11 cellular contexts compared by ENCODE assay signal in the genomic region with DNA sequence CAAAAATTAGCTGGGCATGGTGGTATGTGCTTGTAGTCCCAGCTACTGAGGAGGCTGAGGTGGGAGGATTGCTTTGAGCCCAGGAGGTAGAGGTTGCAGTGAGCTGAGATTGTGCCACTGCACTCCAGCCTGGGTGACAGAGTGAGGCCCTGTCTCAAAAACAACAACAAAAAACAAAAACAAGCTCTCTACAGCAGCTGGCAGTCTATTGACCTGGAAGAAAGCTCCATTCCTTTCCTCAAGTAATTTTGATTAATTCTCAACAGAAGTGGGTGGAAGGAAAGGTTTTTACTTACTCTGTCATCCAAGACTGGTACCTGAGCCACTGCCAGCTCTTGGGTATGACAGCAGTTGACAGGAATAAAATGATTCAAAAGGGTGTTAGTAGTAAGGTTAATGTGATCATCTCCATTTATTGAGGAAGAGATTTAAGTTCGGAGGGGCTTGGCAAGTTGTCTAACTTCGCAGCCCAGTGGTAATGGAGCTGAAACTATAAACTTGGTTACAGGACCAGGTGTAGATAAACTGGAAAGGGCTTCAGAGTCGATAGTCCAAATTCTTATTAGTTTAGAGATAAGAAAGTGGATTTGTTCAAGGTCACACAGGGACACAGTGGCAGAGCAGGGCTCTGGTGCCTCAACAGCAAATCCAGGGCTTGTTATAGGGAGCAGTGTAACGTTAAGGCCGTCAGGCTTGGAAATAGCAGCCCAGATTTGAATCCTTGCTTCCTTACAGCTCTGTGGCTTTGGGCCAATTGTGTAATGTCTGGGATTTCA. TPM values are rescaled to one million over a fixed set of nuclear protein-coding genes. Genes with fewer than 3 reads are reported as not detected.
A peak's percentile ranks its signal among the peaks of the same experiment; 100 is the strongest.
DNase-seq lines count a peak whose midpoint lies in the region; ATAC-seq, FAIRE-seq and TF ChIP-seq lines count a peak whose summit lies in the region.
"Had no signal": no experiment of that assay in that cellular context is flagged by ENCODE, and none has a peak within 500 bp of the region (broad histone marks: within the 10 kb centered on the region; RNA-seq: fewer than 3 reads in every experiment).

No MANE protein-coding gene starts in this region.

- no peak for FAIRE-seq in keratinocyte (lab: Jason Lieb, UNC)
- FAIRE-seq: urothelium cell line had no signal

- H3K9me3 ChIP-seq in keratinocyte (ENCODE audit: control insufficient read depth, low read depth, low read length) (no peaks in the 10 kb centered on the region), stomach smooth muscle (ENCODE audit: control insufficient read depth in 2 of 2, low read length in 2 of 2) (no peaks in the 10 kb centered on the region)

- H3K27ac ChIP-seq in keratinocyte (ENCODE audit: control insufficient read depth, insufficient read depth, low read length) (peak overlapping the region; percentile 51), stomach smooth muscle (ENCODE audit: low read length) (peak overlapping the region; percentile 3)

- peaks cover 2% of the 10 kb centered on the region for H3K9me1 ChIP-seq in keratinocyte (ENCODE audit: control insufficient read depth, extremely low read depth, insufficient read depth, low read length)

- dilution Hi-C loops in keratinocyte (cut with MboI; ENCODE audit: extremely low pct_ligation_motif_present, low sequenced_read_pairs): no loop called here

- ATAC-seq in activated T-cell treated with anti-CD3 and anti-CD28 coated beads, Interleukin-2, amount 50 U/mL, for 4 hours: no peak
- ATAC-seq in activated CD8-positive, alpha-beta T cell treated with anti-CD3 and anti-CD28 coated beads for 36 hours: no peak
- no peak for ATAC-seq in HG03439 (IDR thresholded peaks at IDR 0.05; ENCODE audit: unreplicated experiment)

- H3K4me3 Mint-ChIP-seq in activated T-cell treated with anti-CD3 and anti-CD28 coated beads, Interleukin-2, amount 50 U/mL, for 24 hours: no peak overlapping the region
- no peak overlapping the region for H3K4me3 Mint-ChIP-seq in activated T-cell treated with anti-CD3 and anti-CD28 coated beads, Interleukin-2, amount 50 U/mL, for 4 hours
- H3K4me3 Mint-ChIP-seq in activated CD8-positive, alpha-beta T cell treated with anti-CD3 and anti-CD28 coated beads for 36 hours: no peak overlapping the region

- no peak overlapping the region for H3K4me2 ChIP-seq in keratinocyte (ENCODE audit: control insufficient read depth, extremely low read depth, insufficient read depth, low read depth, low read length)

- H3K27me3 Mint-ChIP-seq in activated T-cell treated with anti-CD3 and anti-CD28 coated beads, Interleukin-2, amount 50 U/mL, for 24 hours: no peaks in the 10 kb centered on the region
- no peaks in the 10 kb centered on the region for H3K27me3 Mint-ChIP-seq in activated T-cell treated with anti-CD3 and anti-CD28 coated beads, Interleukin-2, amount 50 U/mL, for 4 hours (ENCODE audit: low read depth)
- H3K27me3 Mint-ChIP-seq in activated CD8-positive, alpha-beta T cell treated with anti-CD3 and anti-CD28 coated beads for 36 hours: no peaks in the 10 kb centered on the region

- peaks cover 99% of the 10 kb centered on the region for H3K36me3 Mint-ChIP-seq in activated T-cell treated with anti-CD3 and anti-CD28 coated beads, Interleukin-2, amount 50 U/mL, for 24 hours (ENCODE audit: low read depth)
- peaks cover 70% of the 10 kb centered on the region for H3K36me3 Mint-ChIP-seq in activated T-cell treated with anti-CD3 and anti-CD28 coated beads, Interleukin-2, amount 50 U/mL, for 4 hours (ENCODE audit: insufficient read depth)
- H3K36me3 Mint-ChIP-seq in activated CD8-positive, alpha-beta T cell treated with anti-CD3 and anti-CD28 coated beads for 36 hours (ENCODE audit: low read depth): peaks cover 82% of the 10 kb centered on the region

- H3K9ac ChIP-seq in keratinocyte (ENCODE audit: control insufficient read depth, extremely low read depth, insufficient read depth, low read length) (no peak overlapping the region), stomach smooth muscle (ENCODE audit: low read length in 2 of 2) (no peak overlapping the region)

- POLR2A ChIA-PET in activated CD8-positive, alpha-beta T cell treated with anti-CD3 and anti-CD28 coated beads for 36 hours (lab: Charles Lee): interaction anchor here (0.6 to 6.5 kb wide), 10 partner anchors 10 to 576 kb away, joined by 3 to 139 read pairs (median 4); a partner anchor contains a TSS

- peak; percentile 25 for DNase-seq in activated T-cell treated with anti-CD3 and anti-CD28 coated beads, Interleukin-2, amount 50 U/mL, for 24 hours
- no peak for DNase-seq in activated T-cell treated with anti-CD3 and anti-CD28 coated beads, Interleukin-2, amount 50 U/mL, for 4 hours
- no peak for DNase-seq in activated CD8-positive, alpha-beta T cell treated with anti-CD3 and anti-CD28 coated beads for 36 hours
- DNase-seq in keratinocyte (ENCODE audit: low read depth, low spot score): no peak
- no peak for DNase-seq in LoVo (ENCODE audit: low spot score)
- no peak for DNase-seq in effector CD4-positive, alpha-beta T cell
- DNase-seq: C1 segment of cervical spinal cord, Karpas-422 had no signal

- H3K27ac Mint-ChIP-seq in activated T-cell treated with anti-CD3 and anti-CD28 coated beads, Interleukin-2, amount 50 U/mL, for 24 hours: peak overlapping the region; percentile 86
- H3K27ac Mint-ChIP-seq in activated CD8-positive, alpha-beta T cell treated with anti-CD3 and anti-CD28 coated beads for 36 hours: peak overlapping the region; percentile 75

- H3K9me3 Mint-ChIP-seq in activated T-cell treated with anti-CD3 and anti-CD28 coated beads, Interleukin-2, amount 50 U/mL, for 24 hours: no peaks in the 10 kb centered on the region
- H3K9me3 Mint-ChIP-seq in activated T-cell treated with anti-CD3 and anti-CD28 coated beads, Interleukin-2, amount 50 U/mL, for 4 hours: no peaks in the 10 kb centered on the region
- no peaks in the 10 kb centered on the region for H3K9me3 Mint-ChIP-seq in activated CD8-positive, alpha-beta T cell treated with anti-CD3 and anti-CD28 coated beads for 36 hours

- peaks cover 33% of the 10 kb centered on the region for H3K4me1 ChIP-seq in keratinocyte (ENCODE audit: control insufficient read depth, extremely low read depth, insufficient read depth, low read length)
- H3K4me1 ChIP-seq in stomach smooth muscle (ENCODE audit: control insufficient read depth, insufficient read depth, low read length): peaks cover 26% of the 10 kb centered on the region

- CTCF ChIA-PET in activated CD8-positive, alpha-beta T cell treated with anti-CD3 and anti-CD28 coated beads for 36 hours (lab: Charles Lee): interaction anchor here (0.7 to 5.4 kb wide), 8 partner anchors 11 to 186 kb away, joined by 3 to 26 read pairs (median 4); no protein-coding TSS in a partner anchor

- no peak overlapping the region for H2AFZ ChIP-seq in keratinocyte (ENCODE audit: control insufficient read depth, low read length)

- H3K36me3 ChIP-seq in keratinocyte (ENCODE audit: control insufficient read depth in 2 of 2, extremely low read depth in 1 of 2, insufficient read depth in 2 of 2, low read length in 2 of 2) (peaks cover 11 to 32% of the 10 kb centered on the region in 2 experiments), stomach smooth muscle (ENCODE audit: control insufficient read depth in 2 of 2, insufficient read depth in 2 of 2, low read length in 2 of 2) (peaks cover 46 to 63% of the 10 kb centered on the region in 2 donors)

- no peak for TF ChIP-seq CTCF in activated CD8-positive, alpha-beta T cell treated with anti-CD3 and anti-CD28 coated beads for 36 hours (IDR thresholded peaks at IDR 0.05)
- TF ChIP-seq CTCF in keratinocyte (optimal IDR thresholded peaks at IDR 0.05 in 1 of 3, IDR thresholded peaks at IDR 0.05 in 1 of 3, conservative IDR thresholded peaks at IDR 0.05 in 1 of 3; ENCODE audit: extremely low read depth in 1 of 3, insufficient read depth in 2 of 3, low read length in 3 of 3): no peak

- peaks cover 28% of the 10 kb centered on the region for H4K20me1 ChIP-seq in keratinocyte (ENCODE audit: control insufficient read depth, extremely low read depth, insufficient read depth, low read length)

- intact Hi-C loops in activated CD8-positive, alpha-beta T cell treated with anti-CD3 and anti-CD28 coated beads for 36 hours (cut with micrococcal nuclease): no loop called here

- peaks cover 54% of the 10 kb centered on the region for H3K4me1 Mint-ChIP-seq in activated T-cell treated with anti-CD3 and anti-CD28 coated beads, Interleukin-2, amount 50 U/mL, for 24 hours (ENCODE audit: low read depth)
- H3K4me1 Mint-ChIP-seq in activated T-cell treated with anti-CD3 and anti-CD28 coated beads, Interleukin-2, amount 50 U/mL, for 4 hours (ENCODE audit: low read depth): peaks cover 56% of the 10 kb centered on the region
- H3K4me1 Mint-ChIP-seq in activated CD8-positive, alpha-beta T cell treated with anti-CD3 and anti-CD28 coated beads for 36 hours (ENCODE audit: low read depth): peaks cover 48% of the 10 kb centered on the region

- H3K4me3 ChIP-seq in keratinocyte (ENCODE audit: control insufficient read depth in 2 of 3, extremely low read depth in 1 of 3, insufficient read depth in 2 of 3, low read depth in 1 of 3, low read length in 3 of 3) (no peak overlapping the region), stomach smooth muscle (ENCODE audit: low read length in 2 of 2) (no peak overlapping the region)

- H3K79me2 ChIP-seq in keratinocyte (ENCODE audit: control insufficient read depth, insufficient read depth, low read length): peaks cover 14% of the 10 kb centered on the region

- H3K27me3 ChIP-seq in keratinocyte (ENCODE audit: control insufficient read depth, extremely low read depth, insufficient read depth, low read length): no peaks in the 10 kb centered on the region
- H3K27me3 ChIP-seq in stomach smooth muscle (ENCODE audit: control insufficient read depth in 1 of 2, insufficient read depth in 2 of 2, low read length in 2 of 2): no peaks in the 10 kb centered on the region

RNA-seq across cellular contexts. Expression of a gene that starts 14.8 kb away (rescaled TPM):
- total RNA-seq in activated T-cell treated with anti-CD3 and anti-CD28 coated beads, Interleukin-2, amount 50 U/mL, for 4 hours: 100 to 1,000 TPM; 751 to 800 (median 779) TPM
- total RNA-seq in activated CD8-positive, alpha-beta T cell treated with anti-CD3 and anti-CD28 coated beads for 36 hours: 100 to 1,000 TPM; 402 to 404 TPM
- 194 to 481 TPM (median 398 TPM) in 3 replicates for polyA plus RNA-seq in keratinocyte
- polyA plus RNA-seq in keratinocyte (2011; ENCODE audit: low read depth): 153 TPM
- 246 and 325 TPM in 2 replicates for polyA plus RNA-seq in keratinocyte (2011; cell fraction: cytosol; rRNA removed)
- 255 and 329 TPM in 2 replicates for polyA plus RNA-seq in keratinocyte (2011; cell fraction: nucleus; rRNA removed)
- polyA plus RNA-seq in keratinocyte (2012; ENCODE audit: low replicate concordance): 149 and 383 TPM in 2 replicates
- 45.9 to 202 TPM (median 113 TPM) in 3 replicates for polyA minus RNA-seq in keratinocyte
- 38.2 TPM for polyA minus RNA-seq in keratinocyte (2011; cell fraction: cytosol; rRNA and poly(A)+ RNA removed)
- polyA minus RNA-seq in keratinocyte (2011; cell fraction: nucleus; rRNA and poly(A)+ RNA removed): 63.2 and 99.1 TPM in 2 replicates
